Comparison of ENCODE assay signal across 12 cellular contexts in the genomic region with DNA sequence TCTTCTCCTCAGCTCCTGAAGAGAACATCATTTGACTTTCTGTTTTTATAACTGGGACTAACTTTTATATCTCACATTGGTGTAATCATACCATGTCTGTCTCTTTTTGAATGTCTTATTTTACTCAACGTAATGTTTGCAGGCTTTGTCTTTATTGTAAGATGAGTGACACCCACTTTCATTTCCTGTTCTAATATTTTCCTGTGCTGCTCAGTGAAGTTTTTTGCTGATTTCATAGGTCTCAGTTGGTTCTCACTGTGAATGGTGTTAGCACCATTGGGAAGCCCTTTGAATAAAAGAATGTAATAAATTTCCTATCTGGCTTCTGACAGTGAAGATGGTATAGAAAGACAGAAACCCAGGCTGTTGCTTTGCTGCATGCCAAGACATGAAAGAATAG.
A peak's percentile ranks its signal among the peaks of the same experiment; 100 is the strongest.
DNase-seq lines count a peak whose midpoint lies in the region; TF ChIP-seq lines count a peak whose summit lies in the region.
"Had no signal": no experiment of that assay in that cellular context is flagged by ENCODE, and none has a peak within 500 bp of the region (broad histone marks: within the 10 kb centered on the region; RNA-seq: fewer than 3 reads in every experiment).

No MANE protein-coding gene starts in this region.

- no peaks in the 10 kb centered on the region for H4K20me1 ChIP-seq in Karpas-422 (ENCODE audit: insufficient read depth, low read depth, low read length)

- no peak for TF ChIP-seq EP300 in esophagus muscularis mucosa (IDR thresholded peaks at IDR 0.05)

- peaks cover 52% of the 10 kb centered on the region for H3K4me1 Mint-ChIP-seq in activated naive CD4-positive, alpha-beta T cell treated with anti-CD3 and anti-CD28 coated beads, Interleukin-2, amount 50 U/mL, for 24 hours

- H3K27me3 Mint-ChIP-seq in activated naive CD4-positive, alpha-beta T cell treated with anti-CD3 and anti-CD28 coated beads, Interleukin-2, amount 50 U/mL, for 24 hours: no peaks in the 10 kb centered on the region

- H3K27ac Mint-ChIP-seq in activated naive CD4-positive, alpha-beta T cell treated with anti-CD3 and anti-CD28 coated beads, Interleukin-2, amount 50 U/mL, for 24 hours: peak overlapping the region; percentile 90

- DNase-seq in activated naive CD4-positive, alpha-beta T cell (lab: John Stamatoyannopoulos, UW): no peak
- peak; percentile 16 for DNase-seq in MV-4-11 (lab: John Stamatoyannopoulos, UW)
- DNase-seq in choroid plexus epithelial cell (ENCODE audit: low read depth): peak; percentile 16
- no peak for DNase-seq in Karpas-422
- no peak for DNase-seq in HK-2 (ENCODE audit: unreplicated experiment)
- DNase-seq in NCI-H69 (lab: John Stamatoyannopoulos, UW): no peak
- no peak for DNase-seq in esophagus muscularis mucosa (ENCODE audit: extremely low spot score)
- DNase-seq: islet precursor cell; NCI-H1092 treated with DMSO at 0.1 percent for 48 hours; NCI-H226; stimulated activated CD4-positive, alpha-beta T cell treated with anti-CD3 and anti-CD28 coated beads, Interleukin-2, amount 100 ng/mL, for 24 hours had no signal

- no peak overlapping the region for H3K27ac ChIP-seq in Karpas-422 (ENCODE audit: low read length)
- no peak overlapping the region for H3K27ac ChIP-seq in esophagus muscularis mucosa (replicated peaks in 1 of 4)

- H3K4me3 ChIP-seq in choroid plexus epithelial cell (ENCODE audit: low read depth, low read length) (no peak overlapping the region), Karpas-422 (ENCODE audit: low read length) (no peak overlapping the region), esophagus muscularis mucosa (no peak overlapping the region)

- H3K9ac ChIP-seq in Karpas-422 (ENCODE audit: low read length): no peak overlapping the region

- H3K9me3 ChIP-seq in Karpas-422 (ENCODE audit: low read length): no peaks in the 10 kb centered on the region
- no peaks in the 10 kb centered on the region for H3K9me3 ChIP-seq in esophagus muscularis mucosa

- H3K79me2 ChIP-seq in Karpas-422 (ENCODE audit: low read length): no peaks in the 10 kb centered on the region

- TF ChIP-seq CTCF in choroid plexus epithelial cell (conservative IDR thresholded peaks at IDR 0.05; ENCODE audit: low read depth, low read length) (no peak), esophagus muscularis mucosa (IDR thresholded peaks at IDR 0.05) (no peak)

- H3K4me2 ChIP-seq in Karpas-422 (ENCODE audit: low read depth, low read length, poor library complexity, severe bottlenecking): no peak overlapping the region

- H2AFZ ChIP-seq in Karpas-422 (ENCODE audit: low read length): no peak overlapping the region

- H3K9me3 Mint-ChIP-seq in activated naive CD4-positive, alpha-beta T cell treated with anti-CD3 and anti-CD28 coated beads, Interleukin-2, amount 50 U/mL, for 24 hours: no peaks in the 10 kb centered on the region

- H3K4me1 ChIP-seq in Karpas-422 (ENCODE audit: low read length) (no peaks in the 10 kb centered on the region; the same call in 1 of the 2 replicates), esophagus muscularis mucosa (peaks cover 7 to 14% (median 8%) of the 10 kb centered on the region in 4 donors)

- H3K9me2 ChIP-seq in Karpas-422 (replicated peaks; ENCODE audit: insufficient read depth, low read length): no peaks in the 10 kb centered on the region

- no peak for TF ChIP-seq POLR2A in esophagus muscularis mucosa (IDR thresholded peaks at IDR 0.05; ENCODE audit: low read depth)

- intact Hi-C loops in esophagus muscularis mucosa (cut with DNase I): no loop called here

- 57% methylated on average over 1 of the region's 1 CpG for WGBS in esophagus muscularis mucosa

- H3K36me3 ChIP-seq in Karpas-422 (ENCODE audit: insufficient read depth, low read length): no peaks in the 10 kb centered on the region
- H3K36me3 ChIP-seq in esophagus muscularis mucosa: peaks cover 14 to 41% (median 20%) of the 10 kb centered on the region in 4 donors

- H3K27me3 ChIP-seq in Karpas-422 (ENCODE audit: low read length) (no peaks in the 10 kb centered on the region), esophagus muscularis mucosa (no peaks in the 10 kb centered on the region)

- H3K36me3 Mint-ChIP-seq in activated naive CD4-positive, alpha-beta T cell treated with anti-CD3 and anti-CD28 coated beads, Interleukin-2, amount 50 U/mL, for 24 hours: peaks cover 2% of the 10 kb centered on the region

- peak overlapping the region; percentile 69 for H3K4me3 Mint-ChIP-seq in activated naive CD4-positive, alpha-beta T cell treated with anti-CD3 and anti-CD28 coated beads, Interleukin-2, amount 50 U/mL, for 24 hours

Comparison
In these comparisons a context has a peak if more than half of its experiments do, and no peak if none do; other contexts are left out.
1. DNase-seq: peak in MV-4-11 (single experiment) and choroid plexus epithelial cell (single experiment); none in activated naive CD4-positive, alpha-beta T cell (0 of 4), Karpas-422 (single experiment), HK-2 (single experiment), NCI-H69 (single experiment) and esophagus muscularis mucosa (single experiment).